ENCODE assay signal across 12 cellular contexts in genomic region chr1:183243190-183244065, GRCh38. TPM values are rescaled to one million over a fixed set of nuclear protein-coding genes. Genes with fewer than 3 reads are reported as not detected.
DNase-seq lines count a peak whose midpoint lies in the region; ATAC-seq and TF ChIP-seq lines count a peak whose summit lies in the region.
"Had no signal": no experiment of that assay in that cellular context is flagged by ENCODE, and none has a peak within 500 bp of the region (broad histone marks: within the 10 kb centered on the region; RNA-seq: fewer than 3 reads in every experiment).

No MANE protein-coding gene starts in this region.

- no peak overlapping the region for H3K4me3 ChIP-seq in gastroesophageal sphincter
- no peak overlapping the region for H3K4me3 ChIP-seq in rectal smooth muscle tissue (ENCODE audit: low read length)

- DNase-seq in AG20443 (ENCODE audit: low spot score) (peak; percentile 38), RWPE1 (ENCODE audit: low spot score) (no peak), NCI-H526 (lab: John Stamatoyannopoulos, UW) (no peak), GM13976 (ENCODE audit: low spot score) (no peak)
- no peak for DNase-seq in activated CD8-positive, alpha-beta memory T cell treated with anti-CD3 and anti-CD28 coated beads for 24 hours
- DNase-seq: DND-41; effector memory CD4-positive, alpha-beta T cell; NCI-H1436 had no signal

- ATAC-seq in gastroesophageal sphincter (peak; percentile 70), GM19035 (IDR thresholded peaks at IDR 0.05; ENCODE audit: unreplicated experiment) (no peak)

- WGBS in gastroesophageal sphincter (ENCODE audit: low coverage in 1 of 2), 2 donors: 50 to 67% methylated on average over 1 to 2 of the region's 5 CpGs

- no peak overlapping the region for H3K9ac ChIP-seq in rectal smooth muscle tissue (ENCODE audit: low read length)

- POLR2A ChIA-PET in RWPE1 (lab: Yijun Ruan, JAX; ENCODE audit: low non-redundant PET): no interaction called here

- peak overlapping the region; percentile 50 for H3K27ac ChIP-seq in RWPE1
- peak overlapping the region; percentile 61 to 78 (median 70) for H3K27ac ChIP-seq in gastroesophageal sphincter
- peak overlapping the region; percentile 15 for H3K27ac ChIP-seq in rectal smooth muscle tissue (ENCODE audit: low read depth, low read length)

- H3K27me3 ChIP-seq in gastroesophageal sphincter (no peaks in the 10 kb centered on the region), rectal smooth muscle tissue (ENCODE audit: control insufficient read depth, insufficient read depth, low read length) (no peaks in the 10 kb centered on the region)

- no peak for TF ChIP-seq POLR2A in gastroesophageal sphincter (IDR thresholded peaks at IDR 0.05)

- no peaks in the 10 kb centered on the region for H3K9me3 ChIP-seq in gastroesophageal sphincter

- CTCF ChIA-PET in RWPE1 (lab: Yijun Ruan, JAX): interaction anchor here (0.9 kb wide), 1 partner anchor 8 kb away, joined by 5 read pairs; no protein-coding TSS in a partner anchor

- H3K36me3 ChIP-seq in gastroesophageal sphincter (peaks cover 0 to 14% of the 10 kb centered on the region in 2 donors), rectal smooth muscle tissue (ENCODE audit: control insufficient read depth, insufficient read depth, low read length) (no peaks in the 10 kb centered on the region)

- no peak for TF ChIP-seq EP300 in gastroesophageal sphincter (IDR thresholded peaks at IDR 0.05)

- H3K4me1 ChIP-seq in gastroesophageal sphincter: peaks cover 0 to 22% (median 0%) of the 10 kb centered on the region in 3 donors
- H3K4me1 ChIP-seq in rectal smooth muscle tissue (ENCODE audit: control insufficient read depth, insufficient read depth, low read length): no peaks in the 10 kb centered on the region

- in situ Hi-C loops in GM13976 (cut with MboI; ENCODE audit: low sequenced_read_pairs, unreplicated experiment): loop anchor here (25.0 kb wide), 1 partner anchor 281 kb away; the partner anchor contains the start of gene SHCBP1L

- TF ChIP-seq CTCF in RWPE1 (conservative IDR thresholded peaks at IDR 0.05; ENCODE audit: low read depth) (no peak), gastroesophageal sphincter (IDR thresholded peaks at IDR 0.05) (no peak), GM13976 (IDR thresholded peaks at IDR 0.05; ENCODE audit: borderline replicate concordance, control extremely low read depth, extremely low read depth, insufficient read depth, missing control alignments) (no peak)

RNA-seq across cellular contexts. Expression of gene LAMC2, which starts 57.4 kb away (rescaled TPM):
- total RNA-seq in gastroesophageal sphincter: 10 to 100 TPM; 10.2 to 43.4 (median 18.4) TPM
- total RNA-seq: activated CD8-positive, alpha-beta memory T cell treated with anti-CD3 and anti-CD28 coated beads for 36 hours had no signal

Comparison
In these comparisons a context has a peak if more than half of its experiments do, and no peak if none do; other contexts are left out.
1. H3K27ac ChIP-seq: peak in every context shown above with its lines; median percentile 70 in gastroesophageal sphincter; 50 in RWPE1; 15 in rectal smooth muscle tissue.